In genomic region chr4:111854494-111855087, GRCh38 we compare ENCODE assay signal across 8 cellular contexts.
DNase-seq lines count a peak whose midpoint lies in the region; ATAC-seq, FAIRE-seq and TF ChIP-seq lines count a peak whose summit lies in the region.

No MANE protein-coding gene starts in this region.

- peak; percentile 80 for FAIRE-seq in GM12891 (lab: Jason Lieb, UNC)

- ATAC-seq in HG02970 (IDR thresholded peaks at IDR 0.05; ENCODE audit: low FRiP score, unreplicated experiment) (peak; percentile 50), mucosa of descending colon (peak; percentile 51)

- no peaks in the 10 kb centered on the region for H3K4me1 ChIP-seq in mucosa of descending colon (ENCODE audit: low read depth)

- no peaks in the 10 kb centered on the region for H3K36me3 ChIP-seq in mucosa of descending colon (ENCODE audit: low read depth)

- intact Hi-C loops in mucosa of descending colon (cut with DNase I, micrococcal nuclease), result loop anchor here (5.0 kb wide), 1 partner anchor 212 kb away; no protein-coding TSS in a partner anchor

- no peak for TF ChIP-seq POLR2A in GM12891 (IDR thresholded peaks at IDR 0.05; ENCODE audit: low read depth, low read length)

- DNase-seq in AG08395 (ENCODE audit: low spot score) (peak; percentile 53), GM12891 (ENCODE audit: insufficient read length, low spot score) (no peak), NCI-H748 treated with DMSO at 0.1 percent for 48 hours (lab: John Stamatoyannopoulos, UW) (peak; percentile 8), choroid plexus epithelial cell (ENCODE audit: low read depth) (peak; percentile 64), mucosa of descending colon (peak in 1 of 3 donors; percentile 28), NCI-H774 (lab: John Stamatoyannopoulos, UW) (no peak), islet precursor cell (no peak)

- H3K4me3 ChIP-seq in choroid plexus epithelial cell (ENCODE audit: low read depth, low read length), result no peak overlapping the region
- H3K4me3 ChIP-seq in mucosa of descending colon, result no peak overlapping the region

- TF ChIP-seq CTCF in choroid plexus epithelial cell (conservative IDR thresholded peaks at IDR 0.05; ENCODE audit: low read depth, low read length), result peak; percentile 66
- no peak for TF ChIP-seq CTCF in mucosa of descending colon (IDR thresholded peaks at IDR 0.05)

- H3K9me3 ChIP-seq in mucosa of descending colon, result no peaks in the 10 kb centered on the region

TF ChIP-seq in GM12891, 5 proteins besides CTCF, POLR2A, EP300 and RAD21:
- TF ChIP-seq TAF1 (IDR thresholded peaks at IDR 0.05; ENCODE audit: low read depth, low read length) (no peak), PAX5 (IDR thresholded peaks at IDR 0.05; ENCODE audit: insufficient read depth, low read length, severe bottlenecking) (no peak), SPI1 (IDR thresholded peaks at IDR 0.05; ENCODE audit: low read depth, low read length) (no peak), POLR2AphosphoS5 (IDR thresholded peaks at IDR 0.05; ENCODE audit: low read depth, low read length) (no peak), POU2F2 (IDR thresholded peaks at IDR 0.05; ENCODE audit: low read depth, low read length) (no peak)

Comparison
In these comparisons a context has a peak if more than half of its experiments do, and no peak if none do; other contexts are left out.
1. DNase-seq: peak in AG08395 (single experiment), NCI-H748 treated with DMSO at 0.1 percent for 48 hours (single experiment) and choroid plexus epithelial cell (single experiment); none in GM12891 (single experiment), NCI-H774 (single experiment) and islet precursor cell (single experiment).